9 cellular contexts compared by ENCODE assay signal in genomic region chr19:41175825-41176734, GRCh38.
A peak's percentile ranks its signal among the peaks of the same experiment; 100 is the strongest.
DNase-seq lines count a peak whose midpoint lies in the region; ATAC-seq and TF ChIP-seq lines count a peak whose summit lies in the region.
"Had no signal": no experiment of that assay in that cellular context is flagged by ENCODE, and none has a peak within 500 bp of the region (broad histone marks: within the 10 kb centered on the region; RNA-seq: fewer than 3 reads in every experiment).

No MANE protein-coding gene starts in this region.

- no peaks in the 10 kb centered on the region for H3K36me3 ChIP-seq in parathyroid adenoma (ENCODE audit: control insufficient read depth, insufficient read depth, low read length)

- peak; percentile 79 for DNase-seq in CD1c-positive myeloid dendritic cell (ENCODE audit: extremely low spot score)
- DNase-seq in NCI-H226, result peak; percentile 95
- peak; percentile 36 for DNase-seq in activated T-cell treated with anti-CD3 and anti-CD28 coated beads, Interleukin-2, amount 50 U/mL, for 1 hour
- DNase-seq in foreskin fibroblast, result peak; percentile 65 to 88
- no peak for DNase-seq in NCI-H2107 treated with DMSO at 0.1 percent for 48 hours (lab: John Stamatoyannopoulos, UW; ENCODE audit: unreplicated experiment)
- DNase-seq: naive B cell had no signal

- TF ChIP-seq CTCF in foreskin fibroblast (IDR thresholded peaks at IDR 0.05; ENCODE audit: low read depth, low read length) (no peak), parathyroid adenoma (IDR thresholded peaks at IDR 0.05) (no peak)

- no peak overlapping the region for H3K4me2 ChIP-seq in parathyroid adenoma (ENCODE audit: low read length)

- no peak for ATAC-seq in GM19463 (IDR thresholded peaks at IDR 0.05; ENCODE audit: unreplicated experiment)
- no peak for ATAC-seq in HG02798 (IDR thresholded peaks at IDR 0.05; ENCODE audit: poor library complexity, unreplicated experiment)

- no peaks in the 10 kb centered on the region for H3K79me2 ChIP-seq in parathyroid adenoma

- no peaks in the 10 kb centered on the region for H3K4me1 ChIP-seq in parathyroid adenoma

- H3K4me3 ChIP-seq in foreskin fibroblast (ENCODE audit: low read depth in 1 of 2, low read length in 2 of 2), result peak overlapping the region; percentile 22 to 28
- no peak overlapping the region for H3K4me3 ChIP-seq in parathyroid adenoma (ENCODE audit: low read depth, low read length)

- no peaks in the 10 kb centered on the region for H3K27me3 ChIP-seq in parathyroid adenoma (ENCODE audit: control insufficient read depth, insufficient read depth, low read length)

- no peaks in the 10 kb centered on the region for H3K9me3 ChIP-seq in parathyroid adenoma (ENCODE audit: control insufficient read depth, low read length)

- no peak overlapping the region for H3K9ac ChIP-seq in parathyroid adenoma

- no peak overlapping the region for H3K27ac ChIP-seq in parathyroid adenoma

- H2AFZ ChIP-seq in parathyroid adenoma, result peak overlapping the region; percentile 33
